ENCODE assay signal across 17 cellular contexts in genomic region chrX:71102292-71102691, GRCh38. TPM values are rescaled to one million over a fixed set of nuclear protein-coding genes. Genes with fewer than 3 reads are reported as not detected.
DNase-seq lines count a peak whose midpoint lies in the region; ATAC-seq and TF ChIP-seq lines count a peak whose summit lies in the region.
"Had no signal": no experiment of that assay in that cellular context is flagged by ENCODE, and none has a peak within 500 bp of the region (broad histone marks: within the 10 kb centered on the region; RNA-seq: fewer than 3 reads in every experiment).

No MANE protein-coding gene starts in this region.

- 56 to 79% (median 68%) methylated on average over 3 of the region's 3 CpGs for WGBS in psoas muscle, 3 donors

- no peaks in the 10 kb centered on the region for H3K9me3 ChIP-seq in psoas muscle
- H3K9me3 ChIP-seq: pancreas, SJSA1, thoracic aorta had no signal

- no peaks in the 10 kb centered on the region for H3K27me3 Mint-ChIP-seq in activated naive CD4-positive, alpha-beta T cell treated with anti-CD3 and anti-CD28 coated beads, Interleukin-2, amount 50 U/mL, for 24 hours
- no peaks in the 10 kb centered on the region for H3K27me3 Mint-ChIP-seq in activated B cell treated with CpG ODN at 0.5 μM for 24 hours
- H3K27me3 Mint-ChIP-seq in immature natural killer cell (ENCODE audit: low read depth in 3 of 3) = peaks cover 14 to 17% (median 16%) of the 10 kb centered on the region in 3 donors
- H3K27me3 Mint-ChIP-seq in type B pancreatic cell = no peaks in the 10 kb centered on the region

- H3K4me3 Mint-ChIP-seq in activated naive CD4-positive, alpha-beta T cell treated with anti-CD3 and anti-CD28 coated beads, Interleukin-2, amount 50 U/mL, for 24 hours = no peak overlapping the region
- no peak overlapping the region for H3K4me3 Mint-ChIP-seq in activated B cell treated with CpG ODN at 0.5 μM for 24 hours
- peak overlapping the region in 3 of 5 donors; percentile 18 to 52 (median 50) for H3K4me3 Mint-ChIP-seq in immature natural killer cell
- H3K4me3 Mint-ChIP-seq in type B pancreatic cell = peak overlapping the region; percentile 52
- H3K4me3 Mint-ChIP-seq: activated T-cell treated with anti-CD3 and anti-CD28 coated beads, Interleukin-2, amount 50 U/mL, for 24 hours had no signal

- peaks cover 8% of the 10 kb centered on the region for H3K36me3 Mint-ChIP-seq in activated naive CD4-positive, alpha-beta T cell treated with anti-CD3 and anti-CD28 coated beads, Interleukin-2, amount 50 U/mL, for 24 hours
- H3K36me3 Mint-ChIP-seq in activated B cell treated with CpG ODN at 0.5 μM for 24 hours (ENCODE audit: low read depth) = peaks cover 19% of the 10 kb centered on the region
- peaks cover 0 to 14% (median 6%) of the 10 kb centered on the region in 3 donors for H3K36me3 Mint-ChIP-seq in immature natural killer cell
- H3K36me3 Mint-ChIP-seq in type B pancreatic cell = no peaks in the 10 kb centered on the region

- peaks cover 0 to 17% (median 0%) of the 10 kb centered on the region in 3 donors for H3K27me3 ChIP-seq in psoas muscle (ENCODE audit: insufficient read depth in 3 of 3, low read length in 2 of 3)
- H3K27me3 ChIP-seq: foreskin keratinocyte, SJSA1 had no signal

- ATAC-seq in activated B cell treated with CpG ODN at 0.5 μM for 24 hours (ENCODE audit: low read depth) (no peak), psoas muscle (no peak), GM21717 (IDR thresholded peaks at IDR 0.05; ENCODE audit: unreplicated experiment) (no peak)
- ATAC-seq: foreskin keratinocyte had no signal

- intact Hi-C loops in activated B cell treated with CpG ODN at 0.5 μM for 24 hours (cut with micrococcal nuclease) = no loop called here
- intact Hi-C loops in psoas muscle (cut with DNase I) = no loop called here

- CTCF ChIA-PET in activated B cell treated with CpG ODN at 0.5 μM for 24 hours (lab: Charles Lee) = interaction anchor here (2.0 to 4.1 kb wide), 3 partner anchors 9 to 28 kb away, joined by 7 to 32 read pairs (median 17); partner anchors contain the start of genes IL2RG and MED12

- no peak for DNase-seq in activated naive CD4-positive, alpha-beta T cell (lab: John Stamatoyannopoulos, UW)
- DNase-seq in activated B cell treated with CpG ODN at 0.5 μM for 24 hours (no peak), immature natural killer cell (no peak), type B pancreatic cell (ENCODE audit: extremely low spot score, unreplicated experiment) (no peak), psoas muscle (no peak), GM19238 (ENCODE audit: insufficient read length, low spot score) (no peak)
- DNase-seq: activated CD4-positive, CD25-positive, alpha-beta regulatory T cell; activated T-cell treated with anti-CD3 and anti-CD28 coated beads, Interleukin-2, amount 50 U/mL, for 24 hours; effector CD8-positive, alpha-beta T cell; foreskin keratinocyte; mammary epithelial cell; pancreas had no signal

- peaks cover 0 to 8% of the 10 kb centered on the region in 2 donors for H3K36me3 ChIP-seq in psoas muscle (ENCODE audit: insufficient read depth in 1 of 2, low read depth in 1 of 2)
- H3K36me3 ChIP-seq: pancreas, SJSA1, thoracic aorta had no signal

- peak overlapping the region; percentile 79 for H3K27ac Mint-ChIP-seq in activated naive CD4-positive, alpha-beta T cell treated with anti-CD3 and anti-CD28 coated beads, Interleukin-2, amount 50 U/mL, for 24 hours
- H3K27ac Mint-ChIP-seq in activated B cell treated with CpG ODN at 0.5 μM for 24 hours (peak overlapping the region; percentile 83), immature natural killer cell (peak overlapping the region; percentile 95 to 98 (median 96)), type B pancreatic cell (no peak overlapping the region)

- H3K4me1 ChIP-seq in psoas muscle = no peaks in the 10 kb centered on the region
- H3K4me1 ChIP-seq: foreskin keratinocyte, pancreas, SJSA1 had no signal

- H3K4me3 ChIP-seq in psoas muscle = no peak overlapping the region
- H3K4me3 ChIP-seq: pancreas, SJSA1, thoracic aorta had no signal

- H3K27ac ChIP-seq in psoas muscle = no peak overlapping the region
- H3K27ac ChIP-seq: foreskin keratinocyte, pancreas, SJSA1, thoracic aorta had no signal

- H3K4me1 Mint-ChIP-seq in activated naive CD4-positive, alpha-beta T cell treated with anti-CD3 and anti-CD28 coated beads, Interleukin-2, amount 50 U/mL, for 24 hours = peaks cover 85% of the 10 kb centered on the region
- H3K4me1 Mint-ChIP-seq in activated B cell treated with CpG ODN at 0.5 μM for 24 hours (peaks cover 51% of the 10 kb centered on the region), immature natural killer cell (peaks cover 87 to 93% of the 10 kb centered on the region in 2 donors), type B pancreatic cell (ENCODE audit: unreplicated experiment) (peaks cover 21% of the 10 kb centered on the region)

- no peaks in the 10 kb centered on the region for H3K9me3 Mint-ChIP-seq in activated naive CD4-positive, alpha-beta T cell treated with anti-CD3 and anti-CD28 coated beads, Interleukin-2, amount 50 U/mL, for 24 hours
- H3K9me3 Mint-ChIP-seq in activated B cell treated with CpG ODN at 0.5 μM for 24 hours = no peaks in the 10 kb centered on the region
- no peaks in the 10 kb centered on the region for H3K9me3 Mint-ChIP-seq in immature natural killer cell
- no peaks in the 10 kb centered on the region for H3K9me3 Mint-ChIP-seq in type B pancreatic cell
- H3K9me3 Mint-ChIP-seq: activated T-cell treated with anti-CD3 and anti-CD28 coated beads, Interleukin-2, amount 50 U/mL, for 24 hours had no signal

- POLR2A ChIA-PET in activated B cell treated with CpG ODN at 0.5 μM for 24 hours (lab: Charles Lee) = interaction anchor here (0.7 to 8.2 kb wide), 5 partner anchors 9 to 79 kb away, joined by 3 to 89 read pairs (median 4); partner anchors contain the start of genes IL2RG, MED12 and SNX12

- TF ChIP-seq CTCF in activated B cell treated with CpG ODN at 0.5 μM for 24 hours (IDR thresholded peaks at IDR 0.05) (no peak), type B pancreatic cell (conservative IDR thresholded peaks at IDR 0.05) (no peak), psoas muscle (IDR thresholded peaks at IDR 0.05) (no peak)

RNA-seq across cellular contexts. Expression of gene CXorf65, which starts 4.2 kb away (rescaled TPM):
- total RNA-seq in activated B cell treated with CpG ODN at 0.5 μM for 24 hours = 10.0 and 14.5 TPM in 2 replicates
- polyA plus RNA-seq in immature natural killer cell = 10 to 100 TPM in 1 of 3 donors, 1 to 10 TPM in 1, not detected in 1; 5.6 to 15.2 TPM
- total RNA-seq in type B pancreatic cell (ENCODE audit: low replicate concordance) = not detected in 2 replicates
- not detected for total RNA-seq in psoas muscle
- not detected for polyA plus RNA-seq in psoas muscle
- total RNA-seq: foreskin keratinocyte, HT1080, mammary epithelial cell, pancreas, SJSA1, thoracic aorta had no signal
- polyA plus RNA-seq: foreskin keratinocyte, mammary epithelial cell, pancreas had no signal

RNA-seq across cellular contexts. Expression of gene FOXO4, which starts 6.6 kb away (rescaled TPM):
- 10.1 and 16.1 TPM in 2 replicates for total RNA-seq in activated B cell treated with CpG ODN at 0.5 μM for 24 hours
- 1 to 10 TPM; 1.8 to 6.5 (median 2.9) TPM for polyA plus RNA-seq in immature natural killer cell
- total RNA-seq in type B pancreatic cell (ENCODE audit: low replicate concordance) = 18.8 and 34.1 TPM in 2 replicates
- total RNA-seq in psoas muscle = 10 to 100 TPM; 55.1 to 80.7 (median 63.5) TPM
- polyA plus RNA-seq in psoas muscle = 10 to 100 TPM; 14.6 to 56.5 (median 31.7) TPM
- total RNA-seq: SJSA1 had no signal

RNA-seq across cellular contexts. Expression of gene IL2RG, which starts 9.1 kb away (rescaled TPM):
- 261 and 264 TPM in 2 replicates for total RNA-seq in activated B cell treated with CpG ODN at 0.5 μM for 24 hours
- polyA plus RNA-seq in immature natural killer cell = 1,000 to 10,000 TPM; 1,102 to 1,755 (median 1,598) TPM
- total RNA-seq in type B pancreatic cell (ENCODE audit: low replicate concordance) = 1.5 and 5.2 TPM in 2 replicates
- 1 to 10 TPM in 3 of 4 donors, under 1 TPM in 1; 0.93 to 1.5 (median 1.2) TPM for total RNA-seq in psoas muscle
- 1 to 10 TPM; 1.2 to 2.8 (median 1.6) TPM for polyA plus RNA-seq in psoas muscle
- total RNA-seq: HT1080, mammary epithelial cell, SJSA1 had no signal
- polyA plus RNA-seq: mammary epithelial cell had no signal

RNA-seq across cellular contexts. Expression of gene MED12, which starts 16.1 kb away (rescaled TPM):
- total RNA-seq in activated B cell treated with CpG ODN at 0.5 μM for 24 hours (81.7 and 102 TPM in 2 replicates), type B pancreatic cell (ENCODE audit: low replicate concordance) (44.1 and 77.2 TPM in 2 replicates), psoas muscle (10 to 100 TPM; 20.7 to 24.8 (median 23.7) TPM)
- polyA plus RNA-seq in immature natural killer cell (10 to 100 TPM in 1 of 3 donors, 1 to 10 TPM in 1, not detected in 1; 8.6 to 21.5 TPM), psoas muscle (10 to 100 TPM in 1 of 3 donors, 1 to 10 TPM in 2; 7.1 to 12.8 (median 7.5) TPM)
- total RNA-seq: SJSA1 had no signal

RNA-seq across cellular contexts. Expression of gene SNX12, which starts 34.2 kb away (rescaled TPM):
- 43.2 and 44.8 TPM in 2 replicates for total RNA-seq in activated B cell treated with CpG ODN at 0.5 μM for 24 hours
- polyA plus RNA-seq in immature natural killer cell = 1 to 10 TPM; 5.3 to 9.2 (median 5.9) TPM
- total RNA-seq in type B pancreatic cell (ENCODE audit: low replicate concordance) = 67.0 and 79.3 TPM in 2 replicates
- total RNA-seq in psoas muscle = 10 to 100 TPM; 28.0 to 55.6 (median 39.1) TPM
- polyA plus RNA-seq in psoas muscle = 10 to 100 TPM; 28.0 to 46.9 (median 28.3) TPM

Comparison
In these comparisons a context has a peak if more than half of its experiments do, and no peak if none do; other contexts are left out.
1. H3K4me3 Mint-ChIP-seq: peak in immature natural killer cell (3 of 5) and type B pancreatic cell (single experiment); none in activated naive CD4-positive, alpha-beta T cell treated with anti-CD3 and anti-CD28 coated beads, Interleukin-2, amount 50 U/mL, for 24 hours (single experiment) and activated B cell treated with CpG ODN at 0.5 μM for 24 hours (single experiment).
2. RNA of gene IL2RG, which starts 9.1 kb away (total RNA-seq): 261 to 264 TPM in activated B cell treated with CpG ODN at 0.5 μM for 24 hours; 1.5 to 5.2 TPM in type B pancreatic cell and 0.93 to 1.5 TPM in psoas muscle; every median in the first group is over 10 times any median in the second.